Comparison of ENCODE assay signal across 8 cellular contexts in the genomic region with DNA sequence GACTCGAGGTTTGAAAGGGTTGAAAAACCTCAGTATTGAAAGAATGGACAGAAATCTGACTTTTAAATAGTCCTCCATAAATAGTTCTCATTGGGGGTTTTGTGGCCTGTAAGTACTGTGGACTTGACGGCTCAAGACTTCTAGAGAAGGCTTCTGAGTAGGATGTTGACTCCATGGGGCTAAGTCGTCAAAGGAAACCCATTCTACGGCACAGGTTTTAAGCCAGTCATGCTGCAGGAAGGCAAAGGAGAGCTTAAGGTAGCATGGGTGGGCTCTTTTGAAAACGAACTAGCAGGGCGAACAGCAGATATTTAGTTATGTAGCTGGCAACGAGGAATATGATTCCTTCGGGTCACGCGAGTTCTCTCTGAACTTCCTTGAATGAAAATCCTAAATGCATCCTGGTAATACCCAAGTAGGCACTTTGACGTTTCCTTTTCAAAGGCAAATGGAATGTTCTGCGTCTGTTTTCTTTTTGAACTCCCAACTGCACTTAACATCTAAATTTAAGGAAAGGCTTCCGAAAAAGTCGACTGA. TPM values are rescaled to one million over a fixed set of nuclear protein-coding genes. Genes with fewer than 3 reads are reported as not detected.
DNase-seq lines count a peak whose midpoint lies in the region; ATAC-seq and TF ChIP-seq lines count a peak whose summit lies in the region.

No MANE protein-coding gene starts in this region.

- H3K27me3 Mint-ChIP-seq in activated T-cell treated with anti-CD3 and anti-CD28 coated beads, Interleukin-2, amount 50 U/mL, for 72 hours (ENCODE audit: low read depth), result peaks cover 42% of the 10 kb centered on the region
- H3K27me3 Mint-ChIP-seq in activated naive CD8-positive, alpha-beta T cell treated with anti-CD3 and anti-CD28 coated beads, Interleukin-2, amount 50 U/mL, for 24 hours, result peaks cover 21% of the 10 kb centered on the region

- H3K4me1 Mint-ChIP-seq in activated T-cell treated with anti-CD3 and anti-CD28 coated beads, Interleukin-2, amount 50 U/mL, for 72 hours (ENCODE audit: low read depth), result peaks cover 33% of the 10 kb centered on the region
- peaks cover 30% of the 10 kb centered on the region for H3K4me1 Mint-ChIP-seq in activated naive CD8-positive, alpha-beta T cell treated with anti-CD3 and anti-CD28 coated beads, Interleukin-2, amount 50 U/mL, for 24 hours

- no peaks in the 10 kb centered on the region for H3K27me3 ChIP-seq in transverse colon

- H3K36me3 ChIP-seq in transverse colon, result no peaks in the 10 kb centered on the region

- CTCF ChIA-PET in HEK293T (lab: Yijun Ruan, JAX), result interaction anchor here (0.7 to 1.6 kb wide), 8 partner anchors 9 to 161 kb away, joined by 3 to 8 read pairs (median 4); no protein-coding TSS in a partner anchor

- no peak for DNase-seq in activated T-cell treated with anti-CD3 and anti-CD28 coated beads, Interleukin-2, amount 50 U/mL, for 72 hours
- DNase-seq in activated T-cell treated with anti-CD3 and anti-CD28 coated beads, Interleukin-2, amount 50 U/mL, for 1 hour, result no peak
- no peak for DNase-seq in activated naive CD8-positive, alpha-beta T cell treated with anti-CD3 and anti-CD28 coated beads, Interleukin-2, amount 50 U/mL, for 24 hours
- DNase-seq in kidney tubule cell (ENCODE audit: low spot score) (peak; percentile 18), transverse colon (no peak), NCI-H446 treated with DMSO at 0.1 percent for 48 hours (lab: John Stamatoyannopoulos, UW) (no peak), HEK293T (ENCODE audit: extremely low spot score) (no peak), NCI-H526 treated with DMSO at 0.1 percent for 48 hours (lab: John Stamatoyannopoulos, UW) (no peak)

- no peak for TF ChIP-seq CTCF in transverse colon (IDR thresholded peaks at IDR 0.05)

- H3K36me3 Mint-ChIP-seq in activated T-cell treated with anti-CD3 and anti-CD28 coated beads, Interleukin-2, amount 50 U/mL, for 72 hours (ENCODE audit: insufficient read depth in 2 of 2), result no peaks in the 10 kb centered on the region
- H3K36me3 Mint-ChIP-seq in activated naive CD8-positive, alpha-beta T cell treated with anti-CD3 and anti-CD28 coated beads, Interleukin-2, amount 50 U/mL, for 24 hours (ENCODE audit: low read depth), result no peaks in the 10 kb centered on the region

- peak overlapping the region; percentile 36 for H3K27ac Mint-ChIP-seq in activated T-cell treated with anti-CD3 and anti-CD28 coated beads, Interleukin-2, amount 50 U/mL, for 72 hours
- no peak overlapping the region for H3K27ac Mint-ChIP-seq in activated naive CD8-positive, alpha-beta T cell treated with anti-CD3 and anti-CD28 coated beads, Interleukin-2, amount 50 U/mL, for 24 hours

- WGBS in transverse colon (ENCODE audit: low coverage in 1 of 2), 2 donors, result 4 to 15% methylated on average over 4 to 14 of the region's 14 CpGs

- POLR2A ChIA-PET in HEK293T (lab: Yijun Ruan, JAX), result interaction anchor here (0.6 kb wide), 1 partner anchor 759 kb away, joined by 5 read pairs; no protein-coding TSS in a partner anchor

- in situ Hi-C loops in transverse colon (cut with MboI; ENCODE audit: low pct_ligation_motif_present in 1 of 4, low pct_unique_long_range_greater_than_20kb in 1 of 4, low sequenced_read_pairs in 3 of 4), result loop anchor here in 2 of 4 donors (10.0 to 25.0 kb wide), 2 partner anchors 156 to 418 kb away; a partner anchor contains a TSS

- ATAC-seq in activated T-cell treated with anti-CD3 and anti-CD28 coated beads, Interleukin-2, amount 50 U/mL, for 72 hours (replicated peaks in 1 of 2), result no peak
- no peak for ATAC-seq in activated naive CD8-positive, alpha-beta T cell treated with anti-CD3 and anti-CD28 coated beads, Interleukin-2, amount 50 U/mL, for 24 hours

- peak overlapping the region; percentile 90 to 95 (median 94) for H3K27ac ChIP-seq in transverse colon

- no peaks in the 10 kb centered on the region for H3K9me3 ChIP-seq in transverse colon

- intact Hi-C loops in transverse colon (cut with DNase I; ENCODE audit: low total_unique reads), result loop anchor here (2.0 to 10.0 kb wide), 2 partner anchors 80 to 312 kb away; no protein-coding TSS in a partner anchor

- no peaks in the 10 kb centered on the region for H3K9me3 Mint-ChIP-seq in activated T-cell treated with anti-CD3 and anti-CD28 coated beads, Interleukin-2, amount 50 U/mL, for 72 hours
- no peaks in the 10 kb centered on the region for H3K9me3 Mint-ChIP-seq in activated naive CD8-positive, alpha-beta T cell treated with anti-CD3 and anti-CD28 coated beads, Interleukin-2, amount 50 U/mL, for 24 hours

- peaks cover 0 to 37% (median 28%) of the 10 kb centered on the region in 4 donors for H3K4me1 ChIP-seq in transverse colon

- TF ChIP-seq POLR2A in transverse colon (IDR thresholded peaks at IDR 0.05), result no peak

- peak overlapping the region; percentile 83 to 85 for H3K4me3 Mint-ChIP-seq in activated T-cell treated with anti-CD3 and anti-CD28 coated beads, Interleukin-2, amount 50 U/mL, for 72 hours
- peak overlapping the region; percentile 80 for H3K4me3 Mint-ChIP-seq in activated naive CD8-positive, alpha-beta T cell treated with anti-CD3 and anti-CD28 coated beads, Interleukin-2, amount 50 U/mL, for 24 hours

- peak overlapping the region in 3 of 4 donors; percentile 85 to 87 (median 87) for H3K4me3 ChIP-seq in transverse colon

- TF ChIP-seq EP300 in transverse colon (IDR thresholded peaks at IDR 0.05; ENCODE audit: low read depth), result no peak

TF ChIP-seq in HEK293T, 16 proteins besides CTCF, POLR2A, EP300 and RAD21:
- TF ChIP-seq SP1 (IDR thresholded peaks at IDR 0.05) (no peak), BHLHE40 (IDR thresholded peaks at IDR 0.05; ENCODE audit: borderline replicate concordance) (no peak), LEF1 (IDR thresholded peaks at IDR 0.05; ENCODE audit: borderline replicate concordance) (no peak), ZNF384 (IDR thresholded peaks at IDR 0.05) (no peak), ARNT (IDR thresholded peaks at IDR 0.05) (no peak), TARDBP (IDR thresholded peaks at IDR 0.05) (no peak), FOXK2 (IDR thresholded peaks at IDR 0.05) (no peak), NFRKB (IDR thresholded peaks at IDR 0.05) (no peak), ELF4 (IDR thresholded peaks at IDR 0.05) (no peak), FOXA1 (IDR thresholded peaks at IDR 0.05) (no peak)
- TF ChIP-seq, protein P1, sequence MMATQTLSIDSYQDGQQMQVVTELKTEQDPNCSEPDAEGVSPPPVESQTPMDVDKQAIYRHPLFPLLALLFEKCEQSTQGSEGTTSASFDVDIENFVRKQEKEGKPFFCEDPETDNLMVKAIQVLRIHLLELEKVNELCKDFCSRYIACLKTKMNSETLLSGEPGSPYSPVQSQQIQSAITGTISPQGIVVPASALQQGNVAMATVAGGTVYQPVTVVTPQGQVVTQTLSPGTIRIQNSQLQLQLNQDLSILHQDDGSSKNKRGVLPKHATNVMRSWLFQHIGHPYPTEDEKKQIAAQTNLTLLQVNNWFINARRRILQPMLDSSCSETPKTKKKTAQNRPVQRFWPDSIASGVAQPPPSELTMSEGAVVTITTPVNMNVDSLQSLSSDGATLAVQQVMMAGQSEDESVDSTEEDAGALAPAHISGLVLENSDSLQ (IDR thresholded peaks at IDR 0.05), result no peak
TF ChIP-seq in HEK293T: peak in this region for 0.

RNA-seq across cellular contexts. Expression of a gene that starts 1.1 kb away (rescaled TPM):
- 1 to 10 TPM; 5.0 to 7.3 TPM for total RNA-seq in activated T-cell treated with anti-CD3 and anti-CD28 coated beads, Interleukin-2, amount 50 U/mL, for 72 hours
- total RNA-seq in transverse colon, result 100 to 1,000 TPM; 217 to 773 (median 305) TPM

Comparison
In these comparisons a context has a peak if more than half of its experiments do, and no peak if none do; other contexts are left out.
1. RNA of a gene that starts 1.1 kb away (total RNA-seq): 217 to 773 TPM in transverse colon; 5.0 to 7.3 TPM in activated T-cell treated with anti-CD3 and anti-CD28 coated beads, Interleukin-2, amount 50 U/mL, for 72 hours; every median in the first group is over 10 times any median in the second.